In the genomic region with DNA sequence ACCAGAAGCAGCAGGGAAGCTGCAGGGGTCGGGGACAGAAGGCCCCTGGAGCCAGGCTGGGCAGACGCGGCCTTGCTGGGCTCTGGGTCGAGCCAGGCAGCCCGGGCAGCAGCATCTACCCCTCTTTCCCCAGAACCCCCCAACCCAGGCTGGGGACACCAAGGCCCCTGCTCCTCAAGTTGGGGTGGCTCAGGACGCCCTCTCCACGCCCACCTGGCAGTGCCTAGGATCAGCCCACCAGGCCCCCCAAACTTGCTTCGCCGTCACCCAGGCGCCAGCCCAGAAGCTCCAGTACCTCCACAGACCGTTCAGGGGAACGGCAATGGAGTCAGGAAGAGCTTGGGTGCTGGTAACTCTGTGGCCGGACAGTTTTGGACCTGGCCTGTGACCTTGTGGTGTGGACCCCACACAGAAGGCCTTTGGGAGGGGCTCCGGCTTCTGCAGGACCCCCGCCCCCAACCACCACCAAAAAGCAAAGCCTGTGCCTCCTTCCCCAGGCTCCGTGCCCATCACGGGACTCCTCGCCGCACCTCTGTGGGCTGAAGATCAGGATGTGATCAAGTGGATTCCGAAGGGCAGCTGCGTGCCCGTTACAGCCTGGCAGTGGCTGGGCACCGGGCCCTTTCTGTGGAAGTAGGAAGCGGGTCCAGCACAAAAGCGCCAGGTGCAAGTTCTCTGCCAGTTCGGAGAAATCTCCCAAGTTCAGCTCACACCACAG, we compare ENCODE assay signal across 11 cellular contexts. TPM values are rescaled to one million over a fixed set of nuclear protein-coding genes. Genes with fewer than 3 reads are reported as not detected.
A peak's percentile ranks its signal among the peaks of the same experiment; 100 is the strongest.
DNase-seq lines count a peak whose midpoint lies in the region; ATAC-seq, FAIRE-seq and TF ChIP-seq lines count a peak whose summit lies in the region.
"Had no signal": no experiment of that assay in that cellular context is flagged by ENCODE, and none has a peak within 500 bp of the region (broad histone marks: within the 10 kb centered on the region; RNA-seq: fewer than 3 reads in every experiment).

No MANE protein-coding gene starts in this region.

- no peaks in the 10 kb centered on the region for H3K9me2 ChIP-seq in PC-3 (replicated peaks; ENCODE audit: low read length)

- peak overlapping the region; percentile 88 for H3K9ac ChIP-seq in PC-3 (ENCODE audit: low read length)
- H3K9ac ChIP-seq in endodermal cell (ENCODE audit: extremely low read depth, low read length, poor library complexity, severe bottlenecking) = no peak overlapping the region

- H3K27me3 Mint-ChIP-seq in CD4-positive, alpha-beta T cell = no peaks in the 10 kb centered on the region
- no peaks in the 10 kb centered on the region for H3K27me3 Mint-ChIP-seq in endodermal cell (ENCODE audit: insufficient read depth)

- no peak overlapping the region for H2AFZ ChIP-seq in PC-3 (ENCODE audit: low read length)

- peaks cover 52% of the 10 kb centered on the region for H3K4me1 Mint-ChIP-seq in CD4-positive, alpha-beta T cell (ENCODE audit: low read depth)
- H3K4me1 Mint-ChIP-seq in endodermal cell = peaks cover 30% of the 10 kb centered on the region

- no peaks in the 10 kb centered on the region for H3K27me3 ChIP-seq in CD4-positive, alpha-beta T cell (ENCODE audit: control insufficient read depth, insufficient read depth, low read length)
- H3K27me3 ChIP-seq in PC-3 (ENCODE audit: low read length) (no peaks in the 10 kb centered on the region), endodermal cell (ENCODE audit: control insufficient read depth, insufficient read depth, low read length, poor library complexity, severe bottlenecking) (no peaks in the 10 kb centered on the region), pancreas (no peaks in the 10 kb centered on the region), brain microvascular endothelial cell (replicated peaks) (peaks cover 17% of the 10 kb centered on the region)

- H3K4me3 ChIP-seq in PC-3 (ENCODE audit: low read length) = peak overlapping the region; percentile 89
- H3K4me3 ChIP-seq in endodermal cell (ENCODE audit: low read length) = no peak overlapping the region
- H3K4me3 ChIP-seq in pancreas = peak overlapping the region in 3 of 4 donors; percentile 94 to 97 (median 96)
- no peak overlapping the region for H3K4me3 ChIP-seq in brain microvascular endothelial cell (ENCODE audit: low read depth, low read length)

- intact Hi-C loops in CD4-positive, alpha-beta T cell (cut with DNase I, micrococcal nuclease) = loop anchor here in 1 of 2 experiments (2.0 kb wide), 1 partner anchor 29 kb away; no protein-coding TSS in a partner anchor
- intact Hi-C loops in PC-3 (cut with micrococcal nuclease) (loop anchor here (5.0 kb wide), 1 partner anchor 197 kb away; no protein-coding TSS in a partner anchor), pancreas (cut with DNase I) (no loop called here)

- BruUV-seq in PC-3 (replicated peaks; lab: Mats Ljungman, UMichigan) = no TSS peak

- no peak for DNase-seq in CD4-positive, alpha-beta T cell
- DNase-seq in PC-3 = no peak
- no peak for DNase-seq in endodermal cell
- no peak for DNase-seq in pancreas
- DNase-seq in NCI-H2029 (lab: John Stamatoyannopoulos, UW) = no peak
- no peak for DNase-seq in NCI-H345 treated with DMSO at 0.1 percent for 48 hours (lab: John Stamatoyannopoulos, UW; ENCODE audit: unreplicated experiment)
- no peak for DNase-seq in brain microvascular endothelial cell
- DNase-seq: activated CD8-positive, alpha-beta memory T cell treated with anti-CD3 and anti-CD28 coated beads, Interleukin-2, amount 10 ng/mL, durations not matched to agents 7 days and 5 days; NCI-H187 had no signal

- H3K27ac Mint-ChIP-seq in CD4-positive, alpha-beta T cell = peak overlapping the region; percentile 92
- H3K27ac Mint-ChIP-seq in endodermal cell = no peak overlapping the region
- H3K27ac Mint-ChIP-seq: activated CD8-positive, alpha-beta memory T cell treated with anti-CD3 and anti-CD28 coated beads, Interleukin-2, amount 10 ng/mL, durations not matched to agents 7 days and 5 days had no signal

- no peak for ATAC-seq in CD4-positive, alpha-beta T cell (ENCODE audit: poor library complexity)
- no peak for ATAC-seq in PC-3
- no peak for ATAC-seq in pancreas
- no peak for ATAC-seq in GM18519 (IDR thresholded peaks at IDR 0.05; ENCODE audit: low FRiP score, unreplicated experiment)
- ATAC-seq: activated CD8-positive, alpha-beta memory T cell treated with anti-CD3 and anti-CD28 coated beads, Interleukin-2, amount 10 ng/mL, durations not matched to agents 7 days and 5 days had no signal

- WGBS in endodermal cell (ENCODE audit: insufficient coverage in 1 of 2, insufficient read length in 1 of 2), 2 experiments = 93 to 95% methylated on average over 18 to 26 of the region's 26 CpGs
- 59 to 61% methylated on average over 26 of the region's 26 CpGs for WGBS in pancreas, 2 donors

- peak overlapping the region; percentile 99 for H3K4me2 ChIP-seq in PC-3 (ENCODE audit: low read length)

- FAIRE-seq in pancreas (lab: Jason Lieb, UNC) = no peak

- no peak for TF ChIP-seq CTCF in CD4-positive, alpha-beta T cell (IDR thresholded peaks at IDR 0.05)
- TF ChIP-seq CTCF in PC-3 (conservative IDR thresholded peaks at IDR 0.05; ENCODE audit: low read depth, low read length) (no peak), endodermal cell (conservative IDR thresholded peaks at IDR 0.05) (no peak), pancreas (IDR thresholded peaks at IDR 0.05) (no peak), brain microvascular endothelial cell (IDR thresholded peaks at IDR 0.05; ENCODE audit: low read depth, low read length, missing control alignments) (no peak)

- H3F3A ChIP-seq in PC-3 (ENCODE audit: low read length, unreplicated experiment) = no peaks in the 10 kb centered on the region

- H3K36me3 ChIP-seq in PC-3 (ENCODE audit: low read depth, low read length) (no peaks in the 10 kb centered on the region; the same call in 1 of the 2 replicates), endodermal cell (ENCODE audit: control insufficient read depth, insufficient read depth, low read length) (peaks cover 9% of the 10 kb centered on the region), pancreas (no peaks in the 10 kb centered on the region), brain microvascular endothelial cell (replicated peaks) (no peaks in the 10 kb centered on the region)

- H3K36me3 Mint-ChIP-seq in CD4-positive, alpha-beta T cell (ENCODE audit: low read depth) = peaks cover 14% of the 10 kb centered on the region
- H3K36me3 Mint-ChIP-seq in endodermal cell (ENCODE audit: low read depth) = no peaks in the 10 kb centered on the region
- H3K36me3 Mint-ChIP-seq: activated CD8-positive, alpha-beta memory T cell treated with anti-CD3 and anti-CD28 coated beads, Interleukin-2, amount 10 ng/mL, durations not matched to agents 7 days and 5 days had no signal

- peaks cover 55% of the 10 kb centered on the region for H4K20me1 ChIP-seq in PC-3 (ENCODE audit: low read length)

- H3K4me1 ChIP-seq in PC-3 (ENCODE audit: insufficient read depth, low read length) (peaks cover 25% of the 10 kb centered on the region), endodermal cell (ENCODE audit: control insufficient read depth, insufficient read depth, low read length) (peaks cover 18% of the 10 kb centered on the region), pancreas (peaks cover 27 to 53% (median 43%) of the 10 kb centered on the region in 3 donors)

- H3K27ac ChIP-seq in CD4-positive, alpha-beta T cell (ENCODE audit: low read depth, low read length) = peak overlapping the region; percentile 65
- no peak overlapping the region for H3K27ac ChIP-seq in PC-3 (ENCODE audit: low read length)
- H3K27ac ChIP-seq in endodermal cell (ENCODE audit: low read depth, low read length) = no peak overlapping the region
- H3K27ac ChIP-seq in pancreas = peak overlapping the region in 3 of 4 donors; percentile 83 to 95 (median 94)
- no peak overlapping the region for H3K27ac ChIP-seq in brain microvascular endothelial cell
- H3K27ac ChIP-seq: SJSA1 had no signal

- no peaks in the 10 kb centered on the region for H3K9me3 ChIP-seq in CD4-positive, alpha-beta T cell (ENCODE audit: control insufficient read depth, low read length)
- H3K9me3 ChIP-seq in PC-3 (ENCODE audit: low read length) (no peaks in the 10 kb centered on the region), endodermal cell (ENCODE audit: control insufficient read depth, low read length) (no peaks in the 10 kb centered on the region), pancreas (no peaks in the 10 kb centered on the region)

- no peaks in the 10 kb centered on the region for H3K9me3 Mint-ChIP-seq in CD4-positive, alpha-beta T cell
- H3K9me3 Mint-ChIP-seq in endodermal cell = no peaks in the 10 kb centered on the region

- in situ Hi-C loops in brain microvascular endothelial cell (cut with HindIII; ENCODE audit: low pct_ligation_motif_present, low sequenced_read_pairs) = no loop called here

- CTCF ChIA-PET in CD4-positive, alpha-beta T cell (lab: Charles Lee) = interaction anchor here (1.3 kb wide), 1 partner anchor 31 kb away, joined by 3 read pairs; no protein-coding TSS in a partner anchor
- CTCF ChIA-PET in PC-3 (lab: Charles Lee) = no interaction called here

- H3K4me3 Mint-ChIP-seq in CD4-positive, alpha-beta T cell = peak overlapping the region; percentile 93
- peak overlapping the region; percentile 72 for H3K4me3 Mint-ChIP-seq in endodermal cell

- H3K79me2 ChIP-seq in PC-3 (ENCODE audit: low read length) = peaks cover 71% of the 10 kb centered on the region

- POLR2A ChIA-PET in CD4-positive, alpha-beta T cell (lab: Charles Lee) = no interaction called here
- POLR2A ChIA-PET in PC-3 (lab: Charles Lee; ENCODE audit: unreplicated experiment) = no interaction called here

RNA-seq across cellular contexts. Expression of a gene that starts 2.2 kb away (rescaled TPM):
- total RNA-seq in CD4-positive, alpha-beta T cell = 10 to 100 TPM; 47.9 to 51.7 TPM
- total RNA-seq in PC-3 (2014; rRNA removed) = 48.2 and 58.3 TPM in 2 replicates
- total RNA-seq in endodermal cell = 10 to 100 TPM; 58.9 to 61.6 TPM
- 45.1 TPM for polyA plus RNA-seq in endodermal cell (2013, experiment 1 of 2)
- 40.0 TPM for polyA plus RNA-seq in endodermal cell (2013, experiment 2 of 2)
- total RNA-seq in pancreas = 10 to 100 TPM; 17.4 to 56.5 (median 32.1) TPM
- polyA plus RNA-seq in pancreas = 10 to 100 TPM; 40.0 to 44.9 TPM

Comparison
In these comparisons a context has a peak if more than half of its experiments do, and no peak if none do; other contexts are left out.
1. H3K27ac ChIP-seq: peak in CD4-positive, alpha-beta T cell (single experiment) and pancreas (3 of 4); none in PC-3 (single experiment), endodermal cell (single experiment) and brain microvascular endothelial cell (single experiment).
2. H3K4me3 ChIP-seq: peak in PC-3 (single experiment) and pancreas (3 of 4); none in endodermal cell (single experiment) and brain microvascular endothelial cell (single experiment).